ENCODE assay signal across 14 cellular contexts in the genomic region with DNA sequence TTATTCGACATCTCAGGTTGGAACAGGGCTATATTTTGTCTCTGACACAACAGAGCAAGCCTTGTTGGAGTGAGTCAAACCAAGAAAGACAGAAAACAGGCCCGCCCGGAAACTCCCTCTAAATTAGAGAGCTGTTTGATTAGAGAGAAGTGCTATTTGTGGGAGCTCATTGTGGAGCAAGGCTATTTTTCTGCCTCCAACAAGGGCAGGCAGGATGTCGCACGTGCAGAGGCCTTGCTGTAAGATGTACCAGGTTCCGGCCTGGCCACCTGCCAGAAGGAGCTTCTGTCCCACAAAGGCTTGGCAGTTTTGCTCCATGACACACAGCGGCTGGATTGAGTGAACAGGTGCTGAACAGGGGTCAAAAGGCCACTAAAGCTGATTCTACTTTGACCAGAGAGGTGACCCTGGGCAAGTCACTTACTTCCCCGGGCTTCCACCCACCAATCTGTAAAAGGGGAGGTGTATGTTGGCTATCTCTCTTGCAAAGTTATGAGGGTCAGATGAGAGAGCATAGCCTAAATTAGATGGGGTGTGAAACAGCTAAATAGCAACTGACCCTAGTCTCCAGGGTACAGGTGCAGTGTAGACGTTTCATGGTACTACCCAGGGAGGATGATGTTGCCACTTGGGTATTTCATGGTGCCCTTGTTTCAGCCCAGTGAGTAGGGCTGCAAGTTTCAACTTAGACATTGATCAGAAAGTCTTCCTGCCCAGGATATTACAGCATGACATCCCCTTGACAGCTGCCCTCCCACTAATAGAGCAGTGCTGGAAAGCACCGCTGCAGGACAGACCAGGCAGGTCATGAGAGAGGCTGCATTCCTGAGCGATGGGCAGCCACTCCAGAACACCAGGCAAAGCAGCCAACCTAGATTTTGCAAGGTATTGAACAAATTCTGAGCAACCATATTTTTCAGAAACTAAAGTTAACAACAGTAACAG.
DNase-seq lines count a peak whose midpoint lies in the region; ATAC-seq and TF ChIP-seq lines count a peak whose summit lies in the region.
"Had no signal": no experiment of that assay in that cellular context is flagged by ENCODE, and none has a peak within 500 bp of the region (broad histone marks: within the 10 kb centered on the region; RNA-seq: fewer than 3 reads in every experiment).

No MANE protein-coding gene starts in this region.

- H3K4me3 ChIP-seq in PC-9, result no peak overlapping the region
- H3K4me3 ChIP-seq: left lung had no signal

- no peaks in the 10 kb centered on the region for H3K9me3 ChIP-seq in PC-9 (ENCODE audit: insufficient read depth, low read depth)
- H3K9me3 ChIP-seq: Caco-2, left lung had no signal

- peak; percentile 40 for DNase-seq in left cardiac atrium
- no peak for DNase-seq in RKO (ENCODE audit: low spot score)
- DNase-seq in NCI-H2029 treated with DMSO at 0.1 percent for 48 hours (lab: John Stamatoyannopoulos, UW), result no peak
- DNase-seq in sciatic nerve (ENCODE audit: low spot score), result no peak
- DNase-seq in PC-9, result no peak
- DNase-seq: activated effector memory CD4-positive, alpha-beta T cell treated with anti-CD3 and anti-CD28 coated beads, Interleukin-2, amount 50 U/mL, for 16 hours; Caco-2; left lung; NCI-H1436; T-helper 17 cell had no signal

- POLR2A ChIA-PET in PC-9 (lab: Charles Lee; ENCODE audit: unreplicated experiment), result no interaction called here

- H3K36me3 ChIP-seq in PC-9 (ENCODE audit: low read depth), result no peaks in the 10 kb centered on the region
- H3K36me3 ChIP-seq: left lung had no signal

- peak; percentile 74 for ATAC-seq in GM18519 (IDR thresholded peaks at IDR 0.05; ENCODE audit: low FRiP score, unreplicated experiment)
- peak; percentile 71 for ATAC-seq in GM21526 (IDR thresholded peaks at IDR 0.05; ENCODE audit: low FRiP score, unreplicated experiment)
- ATAC-seq in HG03460 (IDR thresholded peaks at IDR 0.05; ENCODE audit: unreplicated experiment), result peak; percentile 57
- ATAC-seq in left cardiac atrium, result peak; percentile 65 to 79
- ATAC-seq in sciatic nerve, result no peak
- ATAC-seq: HCT116, left lung, T-helper 17 cell had no signal

- no peaks in the 10 kb centered on the region for H4K20me1 ChIP-seq in PC-9 (ENCODE audit: insufficient read depth)

- intact Hi-C loops in left cardiac atrium (cut with DNase I) (no loop called here), sciatic nerve (cut with DNase I) (no loop called here), PC-9 (cut with micrococcal nuclease; ENCODE audit: unreplicated experiment) (no loop called here)

- no peaks in the 10 kb centered on the region for H3K79me2 ChIP-seq in PC-9 (ENCODE audit: low read depth)

- H3K27ac ChIP-seq in PC-9, result no peak overlapping the region
- H3K27ac ChIP-seq: left lung had no signal

- H3K4me1 ChIP-seq in PC-9 (replicated peaks; ENCODE audit: insufficient read depth), result no peaks in the 10 kb centered on the region
- H3K4me1 ChIP-seq: Caco-2, left lung had no signal

- no peaks in the 10 kb centered on the region for H3K9me2 ChIP-seq in PC-9 (ENCODE audit: insufficient read depth)

- no peak overlapping the region for H3K4me2 ChIP-seq in PC-9

- BruUV-seq in PC-9 (replicated peaks; lab: Mats Ljungman, UMichigan), result no TSS peak

- CTCF ChIA-PET in PC-9 (lab: Charles Lee), result no interaction called here

- H3K27me3 ChIP-seq in PC-9 (ENCODE audit: insufficient read depth, low read depth), result peaks cover 50% of the 10 kb centered on the region
- H3K27me3 ChIP-seq: left lung had no signal

- no peak overlapping the region for H2AFZ ChIP-seq in PC-9

- H3F3A ChIP-seq in PC-9 (ENCODE audit: insufficient read depth, low read depth), result no peaks in the 10 kb centered on the region

- no peak for TF ChIP-seq CTCF in PC-9 (conservative IDR thresholded peaks at IDR 0.05)
